ENCODE assay signal across 7 cellular contexts in the genomic region with DNA sequence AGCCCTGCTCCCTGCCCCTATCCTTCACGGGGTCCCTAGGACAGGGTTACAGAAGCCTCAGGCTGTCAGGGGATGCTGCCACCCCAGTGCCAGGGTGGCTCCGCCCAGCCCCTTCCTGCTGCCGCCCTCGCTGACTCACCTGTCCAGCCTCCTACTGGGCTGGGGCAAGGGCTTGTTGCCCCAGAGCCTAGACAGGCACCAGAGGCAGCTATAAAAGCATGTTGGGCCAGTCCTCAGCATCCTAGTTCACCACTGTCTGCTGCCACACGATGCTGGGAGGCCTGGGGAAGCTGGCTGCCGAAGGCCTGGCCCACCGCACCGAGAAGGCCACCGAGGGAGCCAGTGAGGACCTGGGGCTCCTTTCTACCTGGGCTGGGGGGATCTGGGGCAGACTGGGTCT. TPM values are rescaled to one million over a fixed set of nuclear protein-coding genes. Genes with fewer than 3 reads are reported as not detected.
"Had no signal": no experiment of that assay in that cellular context is flagged by ENCODE, and none has a peak within 500 bp of the region (broad histone marks: within the 10 kb centered on the region; RNA-seq: fewer than 3 reads in every experiment).

FAM25A (plus strand) TSS at position 239 of the 400 bp plus-strand sequence; CDS start at position 270, 31 bp downstream.

RNA-seq across cellular contexts. Expression of gene FAM25A, which starts in this region (rescaled TPM):
- total RNA-seq: activated CD4-positive, alpha-beta memory T cell treated with anti-CD3 and anti-CD28 coated beads, Interleukin-2, amount 10 ng/mL, durations not matched to agents 7 days and 5 days; activated CD8-positive, alpha-beta memory T cell treated with anti-CD3 and anti-CD28 coated beads, Interleukin-2, amount 10 ng/mL, durations not matched to agents 7 days and 5 days; OCI-LY7; RPMI7951; SJCRH30; T-helper 1 cell treated with Interleukin-12 subunit alpha and Interleukin-12 subunit beta and Interleukin-4 antibody, amounts not matched to agents 30 ng/mL and 1 ng/mL, for 36 hours; T-helper 2 cell treated with Interferon-gamma antibody and Interleukin-4, amounts not matched to agents 100 ng/mL and 5 ng/mL, for 36 hours had no signal
